In genomic region chr12:52164624-52165023, GRCh38 we compare ENCODE assay signal across 16 cellular contexts. TPM values are rescaled to one million over a fixed set of nuclear protein-coding genes. Genes with fewer than 3 reads are reported as not detected.
DNase-seq lines count a peak whose midpoint lies in the region; ATAC-seq, FAIRE-seq and TF ChIP-seq lines count a peak whose summit lies in the region.
"Had no signal": no experiment of that assay in that cellular context is flagged by ENCODE, and none has a peak within 500 bp of the region (broad histone marks: within the 10 kb centered on the region; RNA-seq: fewer than 3 reads in every experiment).

No MANE protein-coding gene starts in this region.

- peaks cover 36% of the 10 kb centered on the region for H3K4me1 ChIP-seq in Panc1 (ENCODE audit: control insufficient read depth, insufficient read depth, low read length)
- H3K4me1 ChIP-seq: colonic mucosa had no signal

- H3K36me3 ChIP-seq in Panc1 (ENCODE audit: control insufficient read depth, insufficient read depth, low read length): no peaks in the 10 kb centered on the region
- H3K36me3 ChIP-seq: colonic mucosa, upper lobe of left lung had no signal

- ATAC-seq in Right ventricle myocardium inferior (no peak), Panc1 (peak; percentile 49), HG03432 (IDR thresholded peaks at IDR 0.05; ENCODE audit: unreplicated experiment) (no peak)

- intact Hi-C loops in Right ventricle myocardium inferior (cut with DNase I) (no loop called here), cardiac septum (cut with DNase I) (no loop called here), Panc1 (cut with micrococcal nuclease; ENCODE audit: unreplicated experiment) (no loop called here)

- in situ Hi-C loops in Panc1 (cut with HindIII; ENCODE audit: low pct_unique_long_range_greater_than_20kb, low sequenced_read_pairs): no loop called here

- H3K9me3 ChIP-seq in Panc1 (ENCODE audit: control insufficient read depth, insufficient read depth, low read depth, low read length): no peaks in the 10 kb centered on the region
- H3K9me3 ChIP-seq: colonic mucosa, mucosa of descending colon, upper lobe of left lung had no signal

- H3K27me3 ChIP-seq in Panc1 (ENCODE audit: control insufficient read depth, insufficient read depth, low read length): no peaks in the 10 kb centered on the region
- H3K27me3 ChIP-seq: colonic mucosa, upper lobe of left lung had no signal

- H3K4me3 ChIP-seq in Panc1 (ENCODE audit: low read depth in 2 of 2, low read length in 2 of 2): no peak overlapping the region
- H3K4me3 ChIP-seq: colonic mucosa, GM23338, mucosa of descending colon, upper lobe of left lung had no signal

- BruUV-seq in Panc1 (replicated peaks; lab: Mats Ljungman, UMichigan): no TSS peak

- peak; percentile 85 for FAIRE-seq in urothelium cell line (lab: Jason Lieb, UNC)

- peak overlapping the region; percentile 81 for H3K27ac ChIP-seq in Panc1 (ENCODE audit: low read length)
- H3K27ac ChIP-seq: colonic mucosa had no signal

- CTCF ChIA-PET in Panc1 (lab: Charles Lee): interaction anchor here (0.6 to 1.1 kb wide), 3 partner anchors 17 to 128 kb away, joined by 3 to 4 read pairs (median 4); no protein-coding TSS in a partner anchor

- TF ChIP-seq CTCF in Panc1 (IDR thresholded peaks at IDR 0.05): no peak

- POLR2A ChIA-PET in Panc1 (lab: Charles Lee): no interaction called here

- DNase-seq in Right ventricle myocardium inferior (ENCODE audit: missing footprints) (peak; percentile 4), cardiac septum (ENCODE audit: low spot score) (no peak), Panc1 (ENCODE audit: low read depth, low spot score) (no peak), glomerular visceral epithelial cell (ENCODE audit: extremely low spot score) (peak; percentile 51), urothelium cell line (ENCODE audit: low spot score) (peak; percentile 79), midbrain (lab: John Stamatoyannopoulos, UW) (no peak), NCI-H526 (lab: John Stamatoyannopoulos, UW) (no peak)
- DNase-seq: NCI-H1048; NK-92 treated with Interleukin-12 subunit alpha and Interleukin-12 subunit beta, amount 100 ng/mL, for 24 hours had no signal

RNA-seq across cellular contexts. Expression of gene KRT80, which starts 27.2 kb away (rescaled TPM):
- total RNA-seq in Right ventricle myocardium inferior: not detected
- total RNA-seq in cardiac septum: 1.2 TPM
- total RNA-seq in Panc1 (2021; ENCODE audit: unreplicated experiment): 51.5 TPM
- polyA plus RNA-seq in Panc1 (2012; ENCODE audit: insufficient read length): 30.3 TPM
- total RNA-seq: activated naive CD4-positive, alpha-beta T cell treated with anti-CD3 and anti-CD28 coated beads for 36 hours; CD4-positive, CD25-positive, alpha-beta regulatory T cell; GM23338 had no signal
- polyA plus RNA-seq: CD4-positive, CD25-positive, alpha-beta regulatory T cell; GM23338 had no signal

Comparison
In these comparisons a context has a peak if more than half of its experiments do, and no peak if none do; other contexts are left out.
1. DNase-seq: peak in Right ventricle myocardium inferior (single experiment), glomerular visceral epithelial cell (single experiment) and urothelium cell line (single experiment); none in cardiac septum (single experiment), Panc1 (single experiment), midbrain (single experiment) and NCI-H526 (0 of 2).
2. RNA of gene KRT80, which starts 27.2 kb away (total RNA-seq): 51.5 TPM in Panc1 (single experiment); 1.2 TPM in cardiac septum (single experiment) and not detected in Right ventricle myocardium inferior (single experiment); every median in the first group is over 10 times any median in the second.